ENCODE assay signal across 18 cellular contexts in genomic region chr10:11468126-11468742, GRCh38.
DNase-seq lines count a peak whose midpoint lies in the region; ATAC-seq and TF ChIP-seq lines count a peak whose summit lies in the region.
"Had no signal": no experiment of that assay in that cellular context is flagged by ENCODE, and none has a peak within 500 bp of the region (broad histone marks: within the 10 kb centered on the region; RNA-seq: fewer than 3 reads in every experiment).

No MANE protein-coding gene starts in this region.

- H3K4me3 Mint-ChIP-seq in stimulated activated naive B cell treated with anti-CD40 and anti-IgM and Interleukin-4, amounts not matched to agents 10 μg/mL and 1 μg/mL and 100 μg/mL, for 72 hours = no peak overlapping the region
- H3K4me3 Mint-ChIP-seq in CD8-positive, alpha-beta T cell = no peak overlapping the region
- H3K4me3 Mint-ChIP-seq: T-cell had no signal

- TF ChIP-seq POLR2A in body of pancreas (IDR thresholded peaks at IDR 0.05) = no peak

- H3K27me3 ChIP-seq in Karpas-422 (ENCODE audit: low read length) (no peaks in the 10 kb centered on the region), body of pancreas (no peaks in the 10 kb centered on the region)
- H3K27me3 ChIP-seq in CD8-positive, alpha-beta T cell (ENCODE audit: insufficient read depth, low read length) = no peaks in the 10 kb centered on the region
- H3K27me3 ChIP-seq: BLaER1 treated with 17β-estradiol and CSF1 and Interleukin-3, amounts not matched to agents 10 nM and 100 nM; heart left ventricle had no signal

- POLR2A ChIA-PET in CD8-positive, alpha-beta T cell (lab: Charles Lee) = no interaction called here

- ATAC-seq in body of pancreas = peak; percentile 81
- ATAC-seq in stimulated activated naive B cell treated with anti-CD40 and anti-IgM and Interleukin-4, amounts not matched to agents 10 μg/mL and 1 μg/mL and 100 μg/mL, for 72 hours (replicated peaks) = peak in 1 of 2 donors; percentile 33
- no peak for ATAC-seq in CD8-positive, alpha-beta T cell
- ATAC-seq: heart left ventricle, T-cell had no signal

- H3K4me1 ChIP-seq in Karpas-422 (ENCODE audit: low read length) (peaks cover 56% of the 10 kb centered on the region), body of pancreas (peaks cover 9% of the 10 kb centered on the region)
- H3K4me1 ChIP-seq in CD8-positive, alpha-beta T cell (ENCODE audit: insufficient read depth, low read length) = no peaks in the 10 kb centered on the region
- H3K4me1 ChIP-seq: BLaER1 treated with 17β-estradiol and CSF1 and Interleukin-3, amounts not matched to agents 10 nM and 100 nM had no signal

- WGBS in body of pancreas, 2 donors = 42 to 61% methylated on average over 7 of the region's 7 CpGs

- H2AFZ ChIP-seq in Karpas-422 (ENCODE audit: low read length) = no peak overlapping the region

- peaks cover 13 to 36% of the 10 kb centered on the region in 2 donors for H3K36me3 Mint-ChIP-seq in stimulated activated naive B cell treated with anti-CD40 and anti-IgM and Interleukin-4, amounts not matched to agents 10 μg/mL and 1 μg/mL and 100 μg/mL, for 72 hours
- H3K36me3 Mint-ChIP-seq in CD8-positive, alpha-beta T cell = peaks cover 8% of the 10 kb centered on the region

- peaks cover 16% of the 10 kb centered on the region for H3K36me3 ChIP-seq in Karpas-422 (ENCODE audit: insufficient read depth, low read length)
- peaks cover 0 to 3% of the 10 kb centered on the region in 2 donors for H3K36me3 ChIP-seq in body of pancreas (replicated peaks in 1 of 2; ENCODE audit: insufficient read depth in 1 of 2, low read depth in 2 of 2)
- H3K36me3 ChIP-seq in CD8-positive, alpha-beta T cell (ENCODE audit: insufficient read depth, low read length) = peaks cover 1% of the 10 kb centered on the region

- peaks cover 63% of the 10 kb centered on the region for H3K79me2 ChIP-seq in Karpas-422 (ENCODE audit: low read length)

- no peak overlapping the region for H3K9ac ChIP-seq in Karpas-422 (ENCODE audit: low read length)
- H3K9ac ChIP-seq: BLaER1 treated with 17β-estradiol and CSF1 and Interleukin-3, amounts not matched to agents 10 nM and 100 nM had no signal

- H3K4me3 ChIP-seq in Karpas-422 (ENCODE audit: low read length) (no peak overlapping the region), body of pancreas (no peak overlapping the region)
- no peak overlapping the region for H3K4me3 ChIP-seq in CD8-positive, alpha-beta T cell (ENCODE audit: low read depth, low read length)
- H3K4me3 ChIP-seq: BLaER1 treated with 17β-estradiol and CSF1 and Interleukin-3, amounts not matched to agents 10 nM and 100 nM; heart left ventricle had no signal

- H3K9me3 Mint-ChIP-seq in stimulated activated naive B cell treated with anti-CD40 and anti-IgM and Interleukin-4, amounts not matched to agents 10 μg/mL and 1 μg/mL and 100 μg/mL, for 72 hours = no peaks in the 10 kb centered on the region
- H3K9me3 Mint-ChIP-seq in CD8-positive, alpha-beta T cell = no peaks in the 10 kb centered on the region
- H3K9me3 Mint-ChIP-seq: T-cell had no signal

- intact Hi-C loops in body of pancreas (cut with DNase I) = no loop called here
- intact Hi-C loops in CD8-positive, alpha-beta T cell (cut with DNase I, micrococcal nuclease) = loop anchor here in 1 of 2 experiments (5.0 kb wide), 1 partner anchor 146 kb away; no protein-coding TSS in a partner anchor

- TF ChIP-seq CTCF in body of pancreas (IDR thresholded peaks at IDR 0.05) = no peak
- TF ChIP-seq CTCF in CD8-positive, alpha-beta T cell (IDR thresholded peaks at IDR 0.05) = no peak

- no peak overlapping the region for H3K4me2 ChIP-seq in Karpas-422 (ENCODE audit: low read depth, low read length, poor library complexity, severe bottlenecking)
- H3K4me2 ChIP-seq: BLaER1 treated with 17β-estradiol and CSF1 and Interleukin-3, amounts not matched to agents 10 nM and 100 nM had no signal

- DNase-seq in Karpas-422 (no peak), body of pancreas (peak; percentile 56 to 76 (median 74)), kidney glomerular epithelial cell (lab: John Stamatoyannopoulos, UW) (peak; percentile 20), SK-N-DZ (ENCODE audit: low spot score) (no peak), mesenteric fat pad (ENCODE audit: low spot score) (no peak)
- DNase-seq in stimulated activated naive B cell treated with anti-CD40 and anti-IgM and Interleukin-4, amounts not matched to agents 10 μg/mL and 1 μg/mL and 100 μg/mL, for 72 hours = no peak
- DNase-seq in CD8-positive, alpha-beta T cell = no peak
- DNase-seq: amniotic stem cell, DMS153, erythroblast, heart left ventricle, NCI-H1092, NCI-H2171 treated with DMSO at 0.1 percent for 48 hours, RPMI8226, small intestine, T-cell had no signal

- no peaks in the 10 kb centered on the region for H3K27me3 Mint-ChIP-seq in stimulated activated naive B cell treated with anti-CD40 and anti-IgM and Interleukin-4, amounts not matched to agents 10 μg/mL and 1 μg/mL and 100 μg/mL, for 72 hours
- no peaks in the 10 kb centered on the region for H3K27me3 Mint-ChIP-seq in CD8-positive, alpha-beta T cell (ENCODE audit: low read depth)
- H3K27me3 Mint-ChIP-seq: T-cell had no signal

- peaks cover 14 to 22% of the 10 kb centered on the region in 2 donors for H3K4me1 Mint-ChIP-seq in stimulated activated naive B cell treated with anti-CD40 and anti-IgM and Interleukin-4, amounts not matched to agents 10 μg/mL and 1 μg/mL and 100 μg/mL, for 72 hours
- H3K4me1 Mint-ChIP-seq in CD8-positive, alpha-beta T cell (ENCODE audit: low read depth) = peaks cover 1% of the 10 kb centered on the region

- H3K9me3 ChIP-seq in Karpas-422 (ENCODE audit: low read length) = no peaks in the 10 kb centered on the region
- no peaks in the 10 kb centered on the region for H3K9me3 ChIP-seq in body of pancreas
- H3K9me3 ChIP-seq in CD8-positive, alpha-beta T cell (ENCODE audit: low read length) = no peaks in the 10 kb centered on the region
- H3K9me3 ChIP-seq: BLaER1 treated with 17β-estradiol and CSF1 and Interleukin-3, amounts not matched to agents 10 nM and 100 nM; heart left ventricle had no signal

- peak overlapping the region; percentile 28; the same call in 1 of the 2 replicates for H3K27ac ChIP-seq in Karpas-422 (ENCODE audit: low read length)
- H3K27ac ChIP-seq in body of pancreas = peak overlapping the region in 1 of 4 donors; percentile 48
- H3K27ac ChIP-seq in CD8-positive, alpha-beta T cell (ENCODE audit: low read depth, low read length) = no peak overlapping the region
- H3K27ac ChIP-seq: BLaER1 treated with 17β-estradiol and CSF1 and Interleukin-3, amounts not matched to agents 10 nM and 100 nM; heart left ventricle; VCaP had no signal

- CTCF ChIA-PET in CD8-positive, alpha-beta T cell (lab: Charles Lee) = no interaction called here

- no peaks in the 10 kb centered on the region for H3K9me2 ChIP-seq in Karpas-422 (replicated peaks; ENCODE audit: insufficient read depth, low read length)

- no peaks in the 10 kb centered on the region for H4K20me1 ChIP-seq in Karpas-422 (ENCODE audit: insufficient read depth, low read depth, low read length)

- H3K27ac Mint-ChIP-seq in stimulated activated naive B cell treated with anti-CD40 and anti-IgM and Interleukin-4, amounts not matched to agents 10 μg/mL and 1 μg/mL and 100 μg/mL, for 72 hours = peak overlapping the region; percentile 87
- no peak overlapping the region for H3K27ac Mint-ChIP-seq in CD8-positive, alpha-beta T cell
- H3K27ac Mint-ChIP-seq: T-cell had no signal

Comparison
In these comparisons a context has a peak if more than half of its experiments do, and no peak if none do; other contexts are left out.
1. DNase-seq: peak in body of pancreas (4 of 4) and kidney glomerular epithelial cell (single experiment); none in Karpas-422 (single experiment), stimulated activated naive B cell treated with anti-CD40 and anti-IgM and Interleukin-4, amounts not matched to agents 10 μg/mL and 1 μg/mL and 100 μg/mL, for 72 hours (single experiment), CD8-positive, alpha-beta T cell (0 of 7), SK-N-DZ (single experiment) and mesenteric fat pad (single experiment).